ENCODE assay signal across 12 cellular contexts in genomic region chrX:47078129-47079043, GRCh38. TPM values are rescaled to one million over a fixed set of nuclear protein-coding genes. Genes with fewer than 3 reads are reported as not detected.
DNase-seq lines count a peak whose midpoint lies in the region; ATAC-seq and TF ChIP-seq lines count a peak whose summit lies in the region.
"Had no signal": no experiment of that assay in that cellular context is flagged by ENCODE, and none has a peak within 500 bp of the region (broad histone marks: within the 10 kb centered on the region; RNA-seq: fewer than 3 reads in every experiment).

RGN (plus strand) TSS chrX:47078443; CDS start chrX:47081145, 2,702 bp downstream.

- TF ChIP-seq CTCF in mucosa of descending colon (IDR thresholded peaks at IDR 0.05), result no peak
- no peak for TF ChIP-seq CTCF in transverse colon (IDR thresholded peaks at IDR 0.05)

- H3K4me3 ChIP-seq in mucosa of descending colon (no peak within 1 kb of the TSS), transverse colon (peak within 1 kb of the TSS in 3 of 4 donors; percentile 11 to 32 (median 13))

- DNase-seq in head of caudate nucleus, result peak in 36 of 42 donors; percentile 1 to 56 (median 18)
- DNase-seq in mucosa of descending colon, result peak in 1 of 3 donors; percentile 1
- no peak for DNase-seq in transverse colon
- no peak for DNase-seq in NOMO-1 treated with dmso at 0.1 percent for 144 hours (lab: John Stamatoyannopoulos, UW; ENCODE audit: unreplicated experiment)
- DNase-seq in NCI-H1930 (lab: John Stamatoyannopoulos, UW), result no peak
- no peak for DNase-seq in NCI-H2081 treated with DMSO at 0.1 percent for 48 hours (lab: John Stamatoyannopoulos, UW)
- DNase-seq: activated CD8-positive, alpha-beta T cell treated with anti-CD3 and anti-CD28 coated beads for 36 hours; kidney glomerular epithelial cell; NCI-H1417; stimulated activated CD4-positive, alpha-beta T cell treated with anti-CD3 and anti-CD28 coated beads, Interleukin-4, amount 100 ng/mL, for 4 hours had no signal

- intact Hi-C loops in head of caudate nucleus (cut with DNase I) (no loop called here), mucosa of descending colon (cut with DNase I, micrococcal nuclease) (no loop called here), transverse colon (cut with DNase I; ENCODE audit: low total_unique reads) (no loop called here)

- H3K36me3 ChIP-seq in mucosa of descending colon (ENCODE audit: low read depth) (no peaks in the 10 kb centered on the region), transverse colon (no peaks in the 10 kb centered on the region)

- no peaks in the 10 kb centered on the region for H3K27me3 ChIP-seq in transverse colon

- no peak for TF ChIP-seq POLR2A in transverse colon (IDR thresholded peaks at IDR 0.05)

- 74% methylated on average over 39 of the region's 59 CpGs; no CpG with 5 or more reads in 1 of the 2 donors for WGBS in transverse colon (ENCODE audit: low coverage in 1 of 2), 2 donors

- ATAC-seq in mucosa of descending colon, result peak; percentile 27
- no peak for ATAC-seq in GM19351 (IDR thresholded peaks at IDR 0.05; ENCODE audit: unreplicated experiment)
- ATAC-seq: activated CD8-positive, alpha-beta T cell treated with anti-CD3 and anti-CD28 coated beads for 36 hours had no signal

- H3K9me3 ChIP-seq in mucosa of descending colon (no peaks in the 10 kb centered on the region), transverse colon (no peaks in the 10 kb centered on the region)

- no peaks in the 10 kb centered on the region for H3K4me1 ChIP-seq in mucosa of descending colon (ENCODE audit: low read depth)
- no peaks in the 10 kb centered on the region for H3K4me1 ChIP-seq in transverse colon

- TF ChIP-seq EP300 in transverse colon (IDR thresholded peaks at IDR 0.05; ENCODE audit: low read depth), result no peak

- peak within 1 kb of the TSS; percentile 62 for H3K27ac ChIP-seq in angular gyrus (ENCODE audit: low read depth, low read length)
- no peak within 1 kb of the TSS for H3K27ac ChIP-seq in transverse colon

- in situ Hi-C loops in transverse colon (cut with MboI; ENCODE audit: low pct_ligation_motif_present in 1 of 4, low pct_unique_long_range_greater_than_20kb in 1 of 4, low sequenced_read_pairs in 3 of 4), result no loop called here

RNA-seq across cellular contexts. Expression of gene RGN, which starts in this region (rescaled TPM):
- total RNA-seq in mucosa of descending colon (1 to 10 TPM in 1 of 3 donors, under 1 TPM in 2; 0.58 to 5.5 (median 0.67) TPM), transverse colon (1 to 10 TPM in 1 of 4 donors, under 1 TPM in 1, not detected in 2; 0.96 to 1.3 TPM)
- total RNA-seq: activated CD8-positive, alpha-beta T cell treated with anti-CD3 and anti-CD28 coated beads for 36 hours had no signal

Comparison
In these comparisons a context has a peak if more than half of its experiments do, and no peak if none do; other contexts are left out.
1. DNase-seq: peak in head of caudate nucleus (36 of 42); none in transverse colon (single experiment), NOMO-1 treated with dmso at 0.1 percent for 144 hours (single experiment), NCI-H1930 (0 of 2) and NCI-H2081 treated with DMSO at 0.1 percent for 48 hours (single experiment).